Comparison of ENCODE assay signal across 9 cellular contexts in genomic region chr6:41705329-41705995, GRCh38. TPM values are rescaled to one million over a fixed set of nuclear protein-coding genes. Genes with fewer than 3 reads are reported as not detected.
DNase-seq lines count a peak whose midpoint lies in the region; ATAC-seq and TF ChIP-seq lines count a peak whose summit lies in the region.
"Had no signal": no experiment of that assay in that cellular context is flagged by ENCODE, and none has a peak within 500 bp of the region (broad histone marks: within the 10 kb centered on the region; RNA-seq: fewer than 3 reads in every experiment).

No MANE protein-coding gene starts in this region.

- H3K36me3 ChIP-seq in mammary epithelial cell (ENCODE audit: insufficient read depth, low read length), result no peaks in the 10 kb centered on the region
- H3K36me3 ChIP-seq in lower lobe of right lung, result no peaks in the 10 kb centered on the region
- H3K36me3 ChIP-seq in thymus (ENCODE audit: control insufficient read depth, insufficient read depth), result no peaks in the 10 kb centered on the region
- no peaks in the 10 kb centered on the region for H3K36me3 ChIP-seq in CD4-positive, alpha-beta memory T cell (ENCODE audit: insufficient read depth, low read length)

- in situ Hi-C loops in mammary epithelial cell (cut with MboI; ENCODE audit: low sequenced_read_pairs in 2 of 2), result no loop called here

- no peaks in the 10 kb centered on the region for H3K9me3 ChIP-seq in mammary epithelial cell (replicated peaks; ENCODE audit: insufficient read depth, low read length)
- no peaks in the 10 kb centered on the region for H3K9me3 ChIP-seq in lower lobe of right lung
- H3K9me3 ChIP-seq in thymus (ENCODE audit: control insufficient read depth), result no peaks in the 10 kb centered on the region
- H3K9me3 ChIP-seq in CD4-positive, alpha-beta memory T cell (ENCODE audit: control insufficient read depth in 1 of 2, low read length in 2 of 2), result no peaks in the 10 kb centered on the region

- no peak overlapping the region for H3K4me3 Mint-ChIP-seq in CD4-positive, alpha-beta memory T cell

- peak overlapping the region; percentile 71 for H2AFZ ChIP-seq in mammary epithelial cell (ENCODE audit: low read depth, low read length)

- BruUV-seq in mammary epithelial cell (replicated peaks; lab: Mats Ljungman, UMichigan), result no TSS peak

- peaks cover 0 to 2% (median 0%) of the 10 kb centered on the region in 8 donors for H3K9me3 Mint-ChIP-seq in CD4-positive, alpha-beta memory T cell

- no peaks in the 10 kb centered on the region for H3K36me3 Mint-ChIP-seq in CD4-positive, alpha-beta memory T cell

- no peak for ATAC-seq in lower lobe of right lung
- no peak for ATAC-seq in GM21447 (IDR thresholded peaks at IDR 0.05; ENCODE audit: unreplicated experiment)

- H3K27me3 ChIP-seq in mammary epithelial cell (ENCODE audit: insufficient read depth, low read length) (no peaks in the 10 kb centered on the region), lower lobe of right lung (ENCODE audit: low read depth) (no peaks in the 10 kb centered on the region), thymus (ENCODE audit: control insufficient read depth, insufficient read depth) (no peaks in the 10 kb centered on the region)
- H3K27me3 ChIP-seq in CD4-positive, alpha-beta memory T cell (ENCODE audit: insufficient read depth, low read length), result no peaks in the 10 kb centered on the region

- H3K27ac Mint-ChIP-seq in CD4-positive, alpha-beta memory T cell, result peak overlapping the region in 3 of 7 donors; percentile 46 to 72 (median 50)

- DNase-seq in NAMALWA (ENCODE audit: low spot score) (peak; percentile 38), mammary epithelial cell (no peak), lower lobe of right lung (no peak), NCI-H345 (lab: John Stamatoyannopoulos, UW) (no peak)
- DNase-seq in CD4-positive, alpha-beta memory T cell, result no peak
- DNase-seq in central memory CD4-positive, alpha-beta T cell, result no peak
- DNase-seq: activated CD4-positive, alpha-beta T cell treated with anti-CD3 and anti-CD28 coated beads for 1 hour had no signal

- H3K9ac ChIP-seq in mammary epithelial cell (ENCODE audit: insufficient read depth, low read length), result peak overlapping the region; percentile 50

- H3K27ac ChIP-seq in mammary epithelial cell (ENCODE audit: insufficient read depth, low read depth, low read length) (peak overlapping the region; percentile 17), lower lobe of right lung (peak overlapping the region; percentile 73), thymus (ENCODE audit: low read depth) (peak overlapping the region; percentile 47)
- no peak overlapping the region for H3K27ac ChIP-seq in CD4-positive, alpha-beta memory T cell (ENCODE audit: low read depth, low read length)

- peaks cover 16% of the 10 kb centered on the region for H3K79me2 ChIP-seq in mammary epithelial cell (ENCODE audit: insufficient read depth, low read length)

- 57% methylated on average over 10 of the region's 11 CpGs for WGBS in mammary epithelial cell (ENCODE audit: low coverage, missing lambda C conversion rate)
- 86% methylated on average over 11 of the region's 11 CpGs for WGBS in thymus

- H3K4me3 ChIP-seq in mammary epithelial cell (replicated peaks in 1 of 3; ENCODE audit: insufficient read depth in 1 of 3, low read depth in 2 of 3, low read length in 3 of 3), result no peak overlapping the region
- peak overlapping the region; percentile 6 for H3K4me3 ChIP-seq in lower lobe of right lung
- H3K4me3 ChIP-seq in thymus (ENCODE audit: low read length), result no peak overlapping the region
- no peak overlapping the region for H3K4me3 ChIP-seq in CD4-positive, alpha-beta memory T cell (ENCODE audit: low read length in 2 of 2)

- peaks cover 24 to 54% (median 38%) of the 10 kb centered on the region in 4 donors for H3K4me1 Mint-ChIP-seq in CD4-positive, alpha-beta memory T cell

- peak overlapping the region; percentile 68 for H3K4me2 ChIP-seq in mammary epithelial cell (ENCODE audit: insufficient read depth, low read depth, low read length)

- no peaks in the 10 kb centered on the region for H4K20me1 ChIP-seq in mammary epithelial cell (ENCODE audit: insufficient read depth, low read length)

- intact Hi-C loops in mammary epithelial cell (cut with micrococcal nuclease), result no loop called here
- intact Hi-C loops in lower lobe of right lung (cut with DNase I), result no loop called here
- intact Hi-C loops in CD4-positive, alpha-beta memory T cell (cut with micrococcal nuclease), result no loop called here

- POLR2A ChIA-PET in CD4-positive, alpha-beta memory T cell (lab: Charles Lee; ENCODE audit: partially characterized antibody), result interaction anchor here (5.1 kb wide), 1 partner anchor 28 kb away, joined by 34 read pairs; the partner anchor contains the start of gene TFEB

- no peaks in the 10 kb centered on the region for H3K27me3 Mint-ChIP-seq in CD4-positive, alpha-beta memory T cell

- dilution Hi-C loops in mammary epithelial cell (cut with HindIII; ENCODE audit: low sequenced_read_pairs), result no loop called here

- TF ChIP-seq CTCF in mammary epithelial cell (conservative IDR thresholded peaks at IDR 0.05 in 1 of 2, IDR thresholded peaks at IDR 0.05 in 1 of 2; ENCODE audit: extremely low read depth in 1 of 2, insufficient read depth in 1 of 2, low read depth in 1 of 2, low read length in 2 of 2) (no peak), lower lobe of right lung (IDR thresholded peaks at IDR 0.05) (no peak)

- peaks cover 33% of the 10 kb centered on the region for H3K4me1 ChIP-seq in mammary epithelial cell (ENCODE audit: insufficient read depth, low read length)
- H3K4me1 ChIP-seq in lower lobe of right lung, result peaks cover 36% of the 10 kb centered on the region
- H3K4me1 ChIP-seq in thymus (ENCODE audit: control insufficient read depth, insufficient read depth, low read length), result peaks cover 7% of the 10 kb centered on the region
- peaks cover 35% of the 10 kb centered on the region for H3K4me1 ChIP-seq in CD4-positive, alpha-beta memory T cell (ENCODE audit: insufficient read depth, low read length)

- CTCF ChIA-PET in mammary epithelial cell (lab: Charles Lee; ENCODE audit: low non-redundant PET), result no interaction called here
- CTCF ChIA-PET in CD4-positive, alpha-beta memory T cell (lab: Charles Lee; ENCODE audit: partially characterized antibody), result interaction anchor here (1.2 to 3.3 kb wide), 4 partner anchors 11 to 28 kb away, joined by 4 to 13 read pairs (median 6); no protein-coding TSS in a partner anchor

RNA-seq across cellular contexts. Expression of gene TFEB, which starts 29.9 kb away (rescaled TPM):
- total RNA-seq in mammary epithelial cell (10 to 100 TPM; 25.9 to 29.0 TPM), lower lobe of right lung (36.5 TPM)
- polyA plus RNA-seq in mammary epithelial cell (10.9 TPM), thymus (22.8 TPM)
- polyA minus RNA-seq in mammary epithelial cell, result 10.8 TPM
- total RNA-seq in CD4-positive, alpha-beta memory T cell, result 10 to 100 TPM; 12.2 to 15.7 TPM
- polyA plus RNA-seq in CD4-positive, alpha-beta memory T cell, result 10 to 100 TPM in 1 of 2 donors, 1 to 10 TPM in 1; 8.2 to 17.6 TPM

RNA-seq across cellular contexts. Expression of gene PGC, which starts 41.7 kb away (rescaled TPM):
- total RNA-seq in mammary epithelial cell (not detected), lower lobe of right lung (947 TPM)
- polyA plus RNA-seq in mammary epithelial cell (not detected), thymus (0.73 TPM)
- polyA minus RNA-seq in mammary epithelial cell, result not detected
- total RNA-seq in CD4-positive, alpha-beta memory T cell, result not detected
- not detected for polyA plus RNA-seq in CD4-positive, alpha-beta memory T cell

Comparison
In these comparisons a context has a peak if more than half of its experiments do, and no peak if none do; other contexts are left out.
1. RNA of gene PGC, which starts 41.7 kb away (total RNA-seq): 947 TPM in lower lobe of right lung (single experiment); not detected in mammary epithelial cell and not detected in CD4-positive, alpha-beta memory T cell; every median in the first group is over 100 times any median in the second.